In the genomic region with DNA sequence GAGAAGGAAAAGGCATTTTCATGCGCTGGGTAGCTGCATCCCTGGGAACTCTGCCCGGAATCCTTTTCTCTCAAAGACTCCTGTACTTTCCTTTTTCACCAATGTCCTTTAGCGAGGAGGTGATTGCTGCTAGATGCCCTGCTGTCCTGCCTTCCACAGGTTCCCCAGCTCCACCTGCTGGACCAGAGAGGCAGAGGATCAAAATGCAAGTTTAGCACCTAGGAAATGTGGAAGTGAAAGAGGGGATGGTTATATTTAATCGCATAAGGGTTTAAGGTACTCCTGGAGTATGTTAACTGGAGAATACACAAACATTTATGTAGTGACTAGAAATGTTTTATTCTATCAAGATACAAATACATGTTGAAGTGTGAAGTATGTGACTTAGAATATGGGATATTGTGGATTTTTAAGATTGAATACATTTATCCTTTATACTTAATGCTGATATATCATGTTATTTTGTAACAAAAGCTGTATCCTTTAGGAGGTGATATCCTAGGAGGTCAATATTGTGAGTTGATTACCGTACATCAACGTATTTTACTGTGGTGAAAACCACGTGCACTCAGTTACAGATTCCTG, we compare ENCODE assay signal across 9 cellular contexts.
A peak's percentile ranks its signal among the peaks of the same experiment; 100 is the strongest.
DNase-seq lines count a peak whose midpoint lies in the region; ATAC-seq and TF ChIP-seq lines count a peak whose summit lies in the region.
"Had no signal": no experiment of that assay in that cellular context is flagged by ENCODE, and none has a peak within 500 bp of the region (broad histone marks: within the 10 kb centered on the region; RNA-seq: fewer than 3 reads in every experiment).

No MANE protein-coding gene starts in this region.

- H3K27me3 ChIP-seq in right atrium auricular region = no peaks in the 10 kb centered on the region

- H3K27ac ChIP-seq in right atrium auricular region = no peak overlapping the region

- DNase-seq in NCI-H1436 (lab: John Stamatoyannopoulos, UW) = peak; percentile 30
- no peak for DNase-seq in NCI-H1436 treated with DMSO at 0.1 percent for 48 hours (lab: John Stamatoyannopoulos, UW)
- DNase-seq in SKM-1 (lab: John Stamatoyannopoulos, UW; ENCODE audit: unreplicated experiment) = peak; percentile 10
- no peak for DNase-seq in right atrium auricular region (ENCODE audit: low spot score)
- DNase-seq in activated gamma-delta T cell (lab: John Stamatoyannopoulos, UW) = no peak
- DNase-seq in HuH-7.5 (ENCODE audit: low spot score) = no peak
- DNase-seq: activated naive CD8-positive, alpha-beta T cell treated with anti-CD3 and anti-CD28 coated beads, Interleukin-2, amount 10 ng/mL, durations not matched to agents 7 days and 5 days had no signal

- peak; percentile 64 for ATAC-seq in GM21381 (IDR thresholded peaks at IDR 0.05; ENCODE audit: unreplicated experiment)

- H3K4me1 ChIP-seq in right atrium auricular region = no peaks in the 10 kb centered on the region

- no peaks in the 10 kb centered on the region for H3K9me3 ChIP-seq in right atrium auricular region

- no peak for TF ChIP-seq EP300 in Ishikawa (IDR thresholded peaks at IDR 0.05; ENCODE audit: borderline replicate concordance)

- no peak overlapping the region for H3K4me3 ChIP-seq in right atrium auricular region

- TF ChIP-seq CTCF in right atrium auricular region (IDR thresholded peaks at IDR 0.05) = peak; percentile 49 to 52

- H3K36me3 ChIP-seq in right atrium auricular region = peaks cover 49% of the 10 kb centered on the region

- TF ChIP-seq RAD21 in Ishikawa (IDR thresholded peaks at IDR 0.05; ENCODE audit: low read depth) = peak; percentile 76

TF ChIP-seq in Ishikawa, 13 proteins besides CTCF, POLR2A, EP300 and RAD21:
- TF ChIP-seq FOXM1 (IDR thresholded peaks at IDR 0.05; ENCODE audit: borderline replicate concordance, low read depth) = no peak
- no peak for TF ChIP-seq NFIC (IDR thresholded peaks at IDR 0.05)
- no peak for TF ChIP-seq YY1 (IDR thresholded peaks at IDR 0.05; ENCODE audit: low read depth)
- no peak for TF ChIP-seq EGR1 (IDR thresholded peaks at IDR 0.05)
- TF ChIP-seq TCF12 (IDR thresholded peaks at IDR 0.05; ENCODE audit: low read depth) = no peak
- TF ChIP-seq, protein P1, sequence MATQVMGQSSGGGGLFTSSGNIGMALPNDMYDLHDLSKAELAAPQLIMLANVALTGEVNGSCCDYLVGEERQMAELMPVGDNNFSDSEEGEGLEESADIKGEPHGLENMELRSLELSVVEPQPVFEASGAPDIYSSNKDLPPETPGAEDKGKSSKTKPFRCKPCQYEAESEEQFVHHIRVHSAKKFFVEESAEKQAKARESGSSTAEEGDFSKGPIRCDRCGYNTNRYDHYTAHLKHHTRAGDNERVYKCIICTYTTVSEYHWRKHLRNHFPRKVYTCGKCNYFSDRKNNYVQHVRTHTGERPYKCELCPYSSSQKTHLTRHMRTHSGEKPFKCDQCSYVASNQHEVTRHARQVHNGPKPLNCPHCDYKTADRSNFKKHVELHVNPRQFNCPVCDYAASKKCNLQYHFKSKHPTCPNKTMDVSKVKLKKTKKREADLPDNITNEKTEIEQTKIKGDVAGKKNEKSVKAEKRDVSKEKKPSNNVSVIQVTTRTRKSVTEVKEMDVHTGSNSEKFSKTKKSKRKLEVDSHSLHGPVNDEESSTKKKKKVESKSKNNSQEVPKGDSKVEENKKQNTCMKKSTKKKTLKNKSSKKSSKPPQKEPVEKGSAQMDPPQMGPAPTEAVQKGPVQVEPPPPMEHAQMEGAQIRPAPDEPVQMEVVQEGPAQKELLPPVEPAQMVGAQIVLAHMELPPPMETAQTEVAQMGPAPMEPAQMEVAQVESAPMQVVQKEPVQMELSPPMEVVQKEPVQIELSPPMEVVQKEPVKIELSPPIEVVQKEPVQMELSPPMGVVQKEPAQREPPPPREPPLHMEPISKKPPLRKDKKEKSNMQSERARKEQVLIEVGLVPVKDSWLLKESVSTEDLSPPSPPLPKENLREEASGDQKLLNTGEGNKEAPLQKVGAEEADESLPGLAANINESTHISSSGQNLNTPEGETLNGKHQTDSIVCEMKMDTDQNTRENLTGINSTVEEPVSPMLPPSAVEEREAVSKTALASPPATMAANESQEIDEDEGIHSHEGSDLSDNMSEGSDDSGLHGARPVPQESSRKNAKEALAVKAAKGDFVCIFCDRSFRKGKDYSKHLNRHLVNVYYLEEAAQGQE (IDR thresholded peaks at IDR 0.05; ENCODE audit: low read depth) = no peak
- no peak for TF ChIP-seq TEAD4 (IDR thresholded peaks at IDR 0.05)
- no peak for TF ChIP-seq CEBPB (IDR thresholded peaks at IDR 0.05)

Comparison
In these comparisons a context has a peak if more than half of its experiments do, and no peak if none do; other contexts are left out.
1. DNase-seq: peak in NCI-H1436 (single experiment) and SKM-1 (single experiment); none in NCI-H1436 treated with DMSO at 0.1 percent for 48 hours (single experiment), right atrium auricular region (single experiment), activated gamma-delta T cell (single experiment) and HuH-7.5 (single experiment).